ENCODE assay signal across 31 cellular contexts in genomic region chr13:103903790-103904189, GRCh38.
DNase-seq lines count a peak whose midpoint lies in the region; ATAC-seq and TF ChIP-seq lines count a peak whose summit lies in the region.
"Had no signal": no experiment of that assay in that cellular context is flagged by ENCODE, and none has a peak within 500 bp of the region (broad histone marks: within the 10 kb centered on the region; RNA-seq: fewer than 3 reads in every experiment).

No MANE protein-coding gene starts in this region.

- H3K9me3 ChIP-seq in SK-N-SH, result no peaks in the 10 kb centered on the region
- H3K9me3 ChIP-seq: A549; BE2C; BLaER1; BLaER1 treated with 17β-estradiol and CSF1 and Interleukin-3, amounts not matched to agents 10 nM and 100 nM; Caco-2 had no signal

- TF ChIP-seq RAD21 in SK-N-SH (IDR thresholded peaks at IDR 0.05; ENCODE audit: low read length), result no peak

- H3F3A ChIP-seq in SK-N-SH (replicated peaks; ENCODE audit: insufficient read depth), result no peaks in the 10 kb centered on the region

- no peak overlapping the region for H3K4me2 ChIP-seq in SK-N-SH
- H3K4me2 ChIP-seq: A549; BLaER1; BLaER1 treated with 17β-estradiol and CSF1 and Interleukin-3, amounts not matched to agents 10 nM and 100 nM had no signal

- no peaks in the 10 kb centered on the region; a peak in 1 of 4 replicates for H3K4me1 ChIP-seq in SK-N-SH (ENCODE audit: control insufficient read depth in 1 of 2, insufficient read depth in 2 of 2, low read depth in 1 of 2, low read length in 1 of 2)
- H3K4me1 ChIP-seq: A549; BLaER1; BLaER1 treated with 17β-estradiol and CSF1 and Interleukin-3, amounts not matched to agents 10 nM and 100 nM; Caco-2 had no signal

- TF ChIP-seq EP300 in SK-N-SH (IDR thresholded peaks at IDR 0.05; ENCODE audit: borderline replicate concordance in 1 of 2, low read depth in 1 of 2, low read length in 1 of 2), result peak in 1 of 2 experiments; percentile 85; a peak in 2 of 4 replicates

- H3K79me2 ChIP-seq in SK-N-SH (ENCODE audit: insufficient read depth), result no peaks in the 10 kb centered on the region

- H3K36me3 ChIP-seq in SK-N-SH (replicated peaks in 1 of 2; ENCODE audit: control insufficient read depth in 1 of 2, insufficient read depth in 2 of 2, low read length in 1 of 2), result no peaks in the 10 kb centered on the region
- H3K36me3 ChIP-seq: BE2C; BLaER1; BLaER1 treated with 17β-estradiol and CSF1 and Interleukin-3, amounts not matched to agents 10 nM and 100 nM had no signal

- no peak overlapping the region for H3K9ac ChIP-seq in SK-N-SH
- H3K9ac ChIP-seq: BLaER1; BLaER1 treated with 17β-estradiol and CSF1 and Interleukin-3, amounts not matched to agents 10 nM and 100 nM had no signal

- no peaks in the 10 kb centered on the region for H4K20me1 ChIP-seq in SK-N-SH (ENCODE audit: insufficient read depth)
- H4K20me1 ChIP-seq: BLaER1; BLaER1 treated with 17β-estradiol and CSF1 and Interleukin-3, amounts not matched to agents 10 nM and 100 nM had no signal

- 15% methylated on average over 4 of the region's 4 CpGs for WGBS in SK-N-SH (ENCODE audit: low lambda C conversion rate)

- no peak overlapping the region for H2AFZ ChIP-seq in SK-N-SH (ENCODE audit: low read depth)

- H3K9me2 ChIP-seq in SK-N-SH, result no peaks in the 10 kb centered on the region

- peak overlapping the region in 1 of 2 experiments; percentile 88; a peak in 2 of 4 replicates for H3K27ac ChIP-seq in SK-N-SH (ENCODE audit: low read depth in 2 of 2, low read length in 1 of 2)
- H3K27ac ChIP-seq: 22Rv1; A549; BLaER1; BLaER1 treated with 17β-estradiol and CSF1 and Interleukin-3, amounts not matched to agents 10 nM and 100 nM; C4-2B had no signal

- no peak for ATAC-seq in SK-N-SH treated with all-trans-retinoic acid at 6 μM for 48 hours
- ATAC-seq: A549; CD8-positive, alpha-beta T cell had no signal

- CTCF ChIA-PET in SK-N-SH (lab: Yijun Ruan, JAX), result no interaction called here

- POLR2A ChIA-PET in SK-N-SH (lab: Yijun Ruan, JAX), result no interaction called here

- H3K4me3 ChIP-seq in SK-N-SH (ENCODE audit: low read depth in 2 of 2, low read length in 1 of 2), result no peak overlapping the region
- H3K4me3 ChIP-seq: A549; BLaER1; BLaER1 treated with 17β-estradiol and CSF1 and Interleukin-3, amounts not matched to agents 10 nM and 100 nM had no signal

- no peaks in the 10 kb centered on the region for H3K27me3 ChIP-seq in SK-N-SH (ENCODE audit: insufficient read depth)
- H3K27me3 ChIP-seq: BE2C; BLaER1; BLaER1 treated with 17β-estradiol and CSF1 and Interleukin-3, amounts not matched to agents 10 nM and 100 nM had no signal

- DNase-seq in SK-N-DZ (ENCODE audit: low spot score) (peak; percentile 84), SK-N-SH (no peak), NCI-H187 treated with DMSO at 0.1 percent for 48 hours (lab: John Stamatoyannopoulos, UW) (no peak)
- no peak for DNase-seq in activated CD8-positive, alpha-beta memory T cell treated with anti-CD3 and anti-CD28 coated beads, Interleukin-2, amount 50 U/mL, for 4 hours
- no peak for DNase-seq in effector CD8-positive, alpha-beta T cell (lab: John Stamatoyannopoulos, UW)
- DNase-seq: 8988T; ACHN; AML-193; BE2C; C1 segment of cervical spinal cord; Caco-2; Calu3; CD4-positive, alpha-beta memory T cell; CD4-positive, alpha-beta T cell; CD4-positive, CD25-positive, alpha-beta regulatory T cell; CD8-positive, alpha-beta memory T cell; CD8-positive, alpha-beta T cell; COR-L47; DMS 273 treated with DMSO at 0.1 percent for 48 hours; DMS153; DMS53; DMS79; DMS79 treated with DMSO at 0.1 percent for 48 hours; DND-41; EL had no signal

- TF ChIP-seq CTCF in SK-N-SH (IDR thresholded peaks at IDR 0.05), result no peak

TF ChIP-seq in SK-N-SH, 30 proteins besides CTCF, POLR2A, EP300 and RAD21 (continues in another document):
- TF ChIP-seq USF1 (IDR thresholded peaks at IDR 0.05; ENCODE audit: borderline replicate concordance, low read depth) (no peak), FOXJ3 (CRISPR knock-in tag; IDR thresholded peaks at IDR 0.05) (no peak), REST (IDR thresholded peaks at IDR 0.05; ENCODE audit: low read depth, low read length) (no peak), RCOR1 (IDR thresholded peaks at IDR 0.05; ENCODE audit: low read length) (no peak; the same call in 1 of the 2 replicates), GABPA (IDR thresholded peaks at IDR 0.05; ENCODE audit: low read depth) (no peak), SMC3 (IDR thresholded peaks at IDR 0.05; ENCODE audit: low read depth, low read length) (no peak), TAF1 (IDR thresholded peaks at IDR 0.05; ENCODE audit: borderline replicate concordance, low read depth, low read length) (no peak), SIN3A (IDR thresholded peaks at IDR 0.05; ENCODE audit: borderline replicate concordance, low read depth, low read length) (no peak)

TF ChIP-seq in SK-N-SH treated with all-trans-retinoic acid at 6 μM for 48 hours, 23 proteins besides CTCF, POLR2A, EP300 and RAD21:
- TF ChIP-seq ISL1 (CRISPR knock-in tag; IDR thresholded peaks at IDR 0.05) (peak; percentile 75), POU6F1 (CRISPR knock-in tag; IDR thresholded peaks at IDR 0.05; ENCODE audit: borderline replicate concordance, low read depth) (no peak)
